ENCODE assay signal across 1 cellular context in the genomic region with DNA sequence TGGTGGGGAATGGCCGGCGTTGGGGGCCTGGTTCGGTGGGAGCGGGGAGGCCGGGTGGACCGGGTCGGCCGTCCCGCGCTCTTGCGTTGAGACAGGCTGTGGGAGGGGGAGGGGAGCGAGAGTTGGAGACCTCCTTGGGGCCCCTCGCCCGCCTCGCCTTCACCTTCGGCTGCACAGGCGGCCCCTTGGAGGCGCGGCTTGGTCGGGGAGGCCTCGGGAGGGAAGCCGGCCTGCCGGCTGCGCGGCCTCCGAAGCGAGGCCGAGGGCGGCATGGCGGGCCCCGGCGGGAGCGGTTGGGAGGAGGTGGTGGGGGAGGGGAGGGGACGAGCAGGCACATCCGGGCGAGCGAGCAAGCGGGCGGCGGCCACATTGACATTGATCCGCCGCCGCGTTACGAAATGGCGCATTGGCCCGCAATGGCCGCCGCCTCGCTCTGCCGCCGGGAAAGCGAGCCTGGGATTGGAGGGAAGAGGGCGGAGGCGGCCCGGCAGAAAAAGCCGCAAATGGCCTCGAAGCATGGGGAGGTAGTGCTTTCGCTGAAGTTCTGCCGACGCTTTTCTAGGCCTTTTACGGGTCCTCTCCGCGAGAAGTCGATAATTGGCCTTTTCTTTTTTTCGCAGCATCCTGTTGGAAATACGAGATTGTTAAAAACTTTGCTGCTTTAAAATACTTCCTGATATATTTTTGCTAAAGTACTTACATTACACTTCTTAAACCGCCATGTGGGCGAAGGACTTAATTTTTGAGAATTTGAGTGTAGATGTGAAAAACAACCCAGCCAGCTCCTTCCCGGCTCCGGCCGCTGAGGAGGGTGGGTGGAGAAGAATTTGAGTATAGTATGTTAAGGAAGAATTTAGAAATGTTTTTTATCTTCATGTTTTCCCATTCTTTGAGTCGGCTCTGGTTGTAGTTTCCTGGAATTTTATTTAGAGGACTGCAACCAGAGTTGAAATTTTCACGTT.
TF ChIP-seq lines count a peak whose summit lies in the region.

No MANE protein-coding gene starts in this region.

TF ChIP-seq in HepG2, 621 proteins besides CTCF, POLR2A, EP300 and RAD21 (continued from another document and continues in another):
- TF ChIP-seq, protein P1, sequence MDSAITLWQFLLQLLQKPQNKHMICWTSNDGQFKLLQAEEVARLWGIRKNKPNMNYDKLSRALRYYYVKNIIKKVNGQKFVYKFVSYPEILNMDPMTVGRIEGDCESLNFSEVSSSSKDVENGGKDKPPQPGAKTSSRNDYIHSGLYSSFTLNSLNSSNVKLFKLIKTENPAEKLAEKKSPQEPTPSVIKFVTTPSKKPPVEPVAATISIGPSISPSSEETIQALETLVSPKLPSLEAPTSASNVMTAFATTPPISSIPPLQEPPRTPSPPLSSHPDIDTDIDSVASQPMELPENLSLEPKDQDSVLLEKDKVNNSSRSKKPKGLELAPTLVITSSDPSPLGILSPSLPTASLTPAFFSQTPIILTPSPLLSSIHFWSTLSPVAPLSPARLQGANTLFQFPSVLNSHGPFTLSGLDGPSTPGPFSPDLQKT (CRISPR knock-in tag; IDR thresholded peaks at IDR 0.05; ENCODE audit: borderline replicate concordance), result no peak
- TF ChIP-seq ZFP90 (CRISPR knock-in tag; IDR thresholded peaks at IDR 0.05; ENCODE audit: borderline replicate concordance), result peak; percentile 83
- TF ChIP-seq, protein P2, sequence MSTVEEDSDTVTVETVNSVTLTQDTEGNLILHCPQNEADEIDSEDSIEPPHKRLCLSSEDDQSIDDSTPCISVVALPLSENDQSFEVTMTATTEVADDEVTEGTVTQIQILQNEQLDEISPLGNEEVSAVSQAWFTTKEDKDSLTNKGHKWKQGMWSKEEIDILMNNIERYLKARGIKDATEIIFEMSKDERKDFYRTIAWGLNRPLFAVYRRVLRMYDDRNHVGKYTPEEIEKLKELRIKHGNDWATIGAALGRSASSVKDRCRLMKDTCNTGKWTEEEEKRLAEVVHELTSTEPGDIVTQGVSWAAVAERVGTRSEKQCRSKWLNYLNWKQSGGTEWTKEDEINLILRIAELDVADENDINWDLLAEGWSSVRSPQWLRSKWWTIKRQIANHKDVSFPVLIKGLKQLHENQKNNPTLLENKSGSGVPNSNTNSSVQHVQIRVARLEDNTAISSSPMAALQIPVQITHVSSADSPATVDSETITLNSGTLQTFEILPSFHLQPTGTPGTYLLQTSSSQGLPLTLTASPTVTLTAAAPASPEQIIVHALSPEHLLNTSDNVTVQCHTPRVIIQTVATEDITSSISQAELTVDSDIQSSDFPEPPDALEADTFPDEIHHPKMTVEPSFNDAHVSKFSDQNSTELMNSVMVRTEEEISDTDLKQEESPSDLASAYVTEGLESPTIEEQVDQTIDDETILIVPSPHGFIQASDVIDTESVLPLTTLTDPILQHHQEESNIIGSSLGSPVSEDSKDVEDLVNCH (CRISPR knock-in tag; IDR thresholded peaks at IDR 0.05), result no peak
- peak; percentile 83; the same call in 1 of the 2 replicates for TF ChIP-seq PRMT3 (CRISPR knock-in tag; IDR thresholded peaks at IDR 0.05; ENCODE audit: borderline replicate concordance, low read depth)
- TF ChIP-seq, protein P3, sequence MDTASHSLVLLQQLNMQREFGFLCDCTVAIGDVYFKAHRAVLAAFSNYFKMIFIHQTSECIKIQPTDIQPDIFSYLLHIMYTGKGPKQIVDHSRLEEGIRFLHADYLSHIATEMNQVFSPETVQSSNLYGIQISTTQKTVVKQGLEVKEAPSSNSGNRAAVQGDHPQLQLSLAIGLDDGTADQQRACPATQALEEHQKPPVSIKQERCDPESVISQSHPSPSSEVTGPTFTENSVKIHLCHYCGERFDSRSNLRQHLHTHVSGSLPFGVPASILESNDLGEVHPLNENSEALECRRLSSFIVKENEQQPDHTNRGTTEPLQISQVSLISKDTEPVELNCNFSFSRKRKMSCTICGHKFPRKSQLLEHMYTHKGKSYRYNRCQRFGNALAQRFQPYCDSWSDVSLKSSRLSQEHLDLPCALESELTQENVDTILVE (CRISPR knock-in tag; IDR thresholded peaks at IDR 0.05), result peak; percentile 83
- no peak; the same call in 1 of the 2 replicates for TF ChIP-seq ZSCAN22 (CRISPR knock-in tag; IDR thresholded peaks at IDR 0.05)
- TF ChIP-seq HHEX (CRISPR knock-in tag; IDR thresholded peaks at IDR 0.05), result 0 out of 2 replicates have a peak, but pooled peaks have one; percentile 16
- TF ChIP-seq, protein P4, sequence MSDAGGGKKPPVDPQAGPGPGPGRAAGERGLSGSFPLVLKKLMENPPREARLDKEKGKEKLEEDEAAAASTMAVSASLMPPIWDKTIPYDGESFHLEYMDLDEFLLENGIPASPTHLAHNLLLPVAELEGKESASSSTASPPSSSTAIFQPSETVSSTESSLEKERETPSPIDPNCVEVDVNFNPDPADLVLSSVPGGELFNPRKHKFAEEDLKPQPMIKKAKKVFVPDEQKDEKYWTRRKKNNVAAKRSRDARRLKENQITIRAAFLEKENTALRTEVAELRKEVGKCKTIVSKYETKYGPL (CRISPR knock-in tag; IDR thresholded peaks at IDR 0.05), result no peak
- TF ChIP-seq YY1 (IDR thresholded peaks at IDR 0.05; ENCODE audit: insufficient read depth, insufficient replicate concordance, low read depth, low read length), result peak; percentile 98
- TF ChIP-seq FOXK2 (IDR thresholded peaks at IDR 0.05), result no peak
- TF ChIP-seq, protein P5, sequence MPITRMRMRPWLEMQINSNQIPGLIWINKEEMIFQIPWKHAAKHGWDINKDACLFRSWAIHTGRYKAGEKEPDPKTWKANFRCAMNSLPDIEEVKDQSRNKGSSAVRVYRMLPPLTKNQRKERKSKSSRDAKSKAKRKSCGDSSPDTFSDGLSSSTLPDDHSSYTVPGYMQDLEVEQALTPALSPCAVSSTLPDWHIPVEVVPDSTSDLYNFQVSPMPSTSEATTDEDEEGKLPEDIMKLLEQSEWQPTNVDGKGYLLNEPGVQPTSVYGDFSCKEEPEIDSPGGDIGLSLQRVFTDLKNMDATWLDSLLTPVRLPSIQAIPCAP (CRISPR knock-in tag; IDR thresholded peaks at IDR 0.05; ENCODE audit: low read depth), result no peak
- TF ChIP-seq CEBPG (CRISPR knock-in tag; IDR thresholded peaks at IDR 0.05), result peak; percentile 94
- TF ChIP-seq MIXL1 (CRISPR knock-in tag; IDR thresholded peaks at IDR 0.05), result peak; percentile 63; the same call in 1 of the 2 replicates
- TF ChIP-seq SALL1 (CRISPR knock-in tag; IDR thresholded peaks at IDR 0.05), result peak; percentile 90
- no peak for TF ChIP-seq HCFC1 (IDR thresholded peaks at IDR 0.05; ENCODE audit: low read depth, low read length)
- peak; percentile 72; the same call in 1 of the 2 replicates for TF ChIP-seq ZNF530 (CRISPR knock-in tag; IDR thresholded peaks at IDR 0.05; ENCODE audit: low read depth)
- no peak for TF ChIP-seq GTF2F1 (IDR thresholded peaks at IDR 0.05; ENCODE audit: low read length)
- peak; percentile 75 for TF ChIP-seq MEIS1 (CRISPR knock-in tag; IDR thresholded peaks at IDR 0.05; ENCODE audit: borderline replicate concordance)
- peak; percentile 71 for TF ChIP-seq THAP11 (CRISPR knock-in tag; IDR thresholded peaks at IDR 0.05)
- peak; percentile 62; the same call in 1 of the 2 replicates for TF ChIP-seq ZNF232 (CRISPR knock-in tag; IDR thresholded peaks at IDR 0.05; ENCODE audit: borderline replicate concordance)
- TF ChIP-seq, protein P6, sequence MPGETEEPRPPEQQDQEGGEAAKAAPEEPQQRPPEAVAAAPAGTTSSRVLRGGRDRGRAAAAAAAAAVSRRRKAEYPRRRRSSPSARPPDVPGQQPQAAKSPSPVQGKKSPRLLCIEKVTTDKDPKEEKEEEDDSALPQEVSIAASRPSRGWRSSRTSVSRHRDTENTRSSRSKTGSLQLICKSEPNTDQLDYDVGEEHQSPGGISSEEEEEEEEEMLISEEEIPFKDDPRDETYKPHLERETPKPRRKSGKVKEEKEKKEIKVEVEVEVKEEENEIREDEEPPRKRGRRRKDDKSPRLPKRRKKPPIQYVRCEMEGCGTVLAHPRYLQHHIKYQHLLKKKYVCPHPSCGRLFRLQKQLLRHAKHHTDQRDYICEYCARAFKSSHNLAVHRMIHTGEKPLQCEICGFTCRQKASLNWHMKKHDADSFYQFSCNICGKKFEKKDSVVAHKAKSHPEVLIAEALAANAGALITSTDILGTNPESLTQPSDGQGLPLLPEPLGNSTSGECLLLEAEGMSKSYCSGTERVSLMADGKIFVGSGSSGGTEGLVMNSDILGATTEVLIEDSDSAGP (CRISPR knock-in tag; IDR thresholded peaks at IDR 0.05; ENCODE audit: borderline replicate concordance), result peak; percentile 69; the same call in 1 of the 2 replicates
- no peak for TF ChIP-seq ZNF20 (CRISPR knock-in tag; IDR thresholded peaks at IDR 0.05)
- no peak for TF ChIP-seq TMF1 (CRISPR knock-in tag; IDR thresholded peaks at IDR 0.05; ENCODE audit: low read depth)
- peak; percentile 82 for TF ChIP-seq SRSF1 (optimal IDR thresholded peaks at IDR 0.05; ENCODE audit: low read depth, low read length)
- peak; percentile 85; the same call in 1 of the 3 replicates for TF ChIP-seq MXI1 (IDR thresholded peaks at IDR 0.05; ENCODE audit: borderline replicate concordance, low read depth, low read length)
- TF ChIP-seq, protein P7, sequence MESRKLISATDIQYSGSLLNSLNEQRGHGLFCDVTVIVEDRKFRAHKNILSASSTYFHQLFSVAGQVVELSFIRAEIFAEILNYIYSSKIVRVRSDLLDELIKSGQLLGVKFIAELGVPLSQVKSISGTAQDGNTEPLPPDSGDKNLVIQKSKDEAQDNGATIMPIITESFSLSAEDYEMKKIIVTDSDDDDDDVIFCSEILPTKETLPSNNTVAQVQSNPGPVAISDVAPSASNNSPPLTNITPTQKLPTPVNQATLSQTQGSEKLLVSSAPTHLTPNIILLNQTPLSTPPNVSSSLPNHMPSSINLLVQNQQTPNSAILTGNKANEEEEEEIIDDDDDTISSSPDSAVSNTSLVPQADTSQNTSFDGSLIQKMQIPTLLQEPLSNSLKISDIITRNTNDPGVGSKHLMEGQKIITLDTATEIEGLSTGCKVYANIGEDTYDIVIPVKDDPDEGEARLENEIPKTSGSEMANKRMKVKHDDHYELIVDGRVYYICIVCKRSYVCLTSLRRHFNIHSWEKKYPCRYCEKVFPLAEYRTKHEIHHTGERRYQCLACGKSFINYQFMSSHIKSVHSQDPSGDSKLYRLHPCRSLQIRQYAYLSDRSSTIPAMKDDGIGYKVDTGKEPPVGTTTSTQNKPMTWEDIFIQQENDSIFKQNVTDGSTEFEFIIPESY (CRISPR knock-in tag; IDR thresholded peaks at IDR 0.05), result peak; percentile 52; the same call in 1 of the 2 replicates
- peak; percentile 39; the same call in 1 of the 2 replicates for TF ChIP-seq ZBTB21 (CRISPR knock-in tag; IDR thresholded peaks at IDR 0.05)
- TF ChIP-seq, protein P8, sequence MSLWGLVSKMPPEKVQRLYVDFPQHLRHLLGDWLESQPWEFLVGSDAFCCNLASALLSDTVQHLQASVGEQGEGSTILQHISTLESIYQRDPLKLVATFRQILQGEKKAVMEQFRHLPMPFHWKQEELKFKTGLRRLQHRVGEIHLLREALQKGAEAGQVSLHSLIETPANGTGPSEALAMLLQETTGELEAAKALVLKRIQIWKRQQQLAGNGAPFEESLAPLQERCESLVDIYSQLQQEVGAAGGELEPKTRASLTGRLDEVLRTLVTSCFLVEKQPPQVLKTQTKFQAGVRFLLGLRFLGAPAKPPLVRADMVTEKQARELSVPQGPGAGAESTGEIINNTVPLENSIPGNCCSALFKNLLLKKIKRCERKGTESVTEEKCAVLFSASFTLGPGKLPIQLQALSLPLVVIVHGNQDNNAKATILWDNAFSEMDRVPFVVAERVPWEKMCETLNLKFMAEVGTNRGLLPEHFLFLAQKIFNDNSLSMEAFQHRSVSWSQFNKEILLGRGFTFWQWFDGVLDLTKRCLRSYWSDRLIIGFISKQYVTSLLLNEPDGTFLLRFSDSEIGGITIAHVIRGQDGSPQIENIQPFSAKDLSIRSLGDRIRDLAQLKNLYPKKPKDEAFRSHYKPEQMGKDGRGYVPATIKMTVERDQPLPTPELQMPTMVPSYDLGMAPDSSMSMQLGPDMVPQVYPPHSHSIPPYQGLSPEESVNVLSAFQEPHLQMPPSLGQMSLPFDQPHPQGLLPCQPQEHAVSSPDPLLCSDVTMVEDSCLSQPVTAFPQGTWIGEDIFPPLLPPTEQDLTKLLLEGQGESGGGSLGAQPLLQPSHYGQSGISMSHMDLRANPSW (CRISPR knock-in tag; IDR thresholded peaks at IDR 0.05; ENCODE audit: borderline replicate concordance), result no peak; the same call in 1 of the 2 replicates
- peak; percentile 62 for TF ChIP-seq FOSL2 (CRISPR knock-in tag; IDR thresholded peaks at IDR 0.05)
- TF ChIP-seq MTF2 (CRISPR knock-in tag; IDR thresholded peaks at IDR 0.05; ENCODE audit: borderline replicate concordance), result peak; percentile 37; the same call in 1 of the 2 replicates
- TF ChIP-seq, protein P9, sequence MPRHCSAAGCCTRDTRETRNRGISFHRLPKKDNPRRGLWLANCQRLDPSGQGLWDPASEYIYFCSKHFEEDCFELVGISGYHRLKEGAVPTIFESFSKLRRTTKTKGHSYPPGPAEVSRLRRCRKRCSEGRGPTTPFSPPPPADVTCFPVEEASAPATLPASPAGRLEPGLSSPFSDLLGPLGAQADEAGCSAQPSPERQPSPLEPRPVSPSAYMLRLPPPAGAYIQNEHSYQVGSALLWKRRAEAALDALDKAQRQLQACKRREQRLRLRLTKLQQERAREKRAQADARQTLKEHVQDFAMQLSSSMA (CRISPR knock-in tag; IDR thresholded peaks at IDR 0.05), result 0 out of 2 replicates have a peak, but pooled peaks have one; percentile 72
- peak; percentile 70; the same call in 1 of the 2 replicates for TF ChIP-seq ZNF225 (CRISPR knock-in tag; IDR thresholded peaks at IDR 0.05)
- TF ChIP-seq, protein P10, sequence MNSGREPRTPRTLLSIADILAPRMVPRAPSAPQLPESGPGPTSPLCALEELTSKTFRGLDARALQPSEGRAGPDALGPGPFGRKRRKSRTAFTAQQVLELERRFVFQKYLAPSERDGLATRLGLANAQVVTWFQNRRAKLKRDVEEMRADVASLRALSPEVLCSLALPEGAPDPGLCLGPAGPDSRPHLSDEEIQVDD (CRISPR knock-in tag; IDR thresholded peaks at IDR 0.05; ENCODE audit: borderline replicate concordance), result 0 out of 2 replicates have a peak, but pooled peaks have one; percentile 73
- TF ChIP-seq TCF7 (IDR thresholded peaks at IDR 0.05; ENCODE audit: low read depth), result peak; percentile 77
- TF ChIP-seq MEIS2 (CRISPR knock-in tag; IDR thresholded peaks at IDR 0.05), result peak; percentile 96
- TF ChIP-seq AHR (CRISPR knock-in tag; IDR thresholded peaks at IDR 0.05), result peak; percentile 96
- TF ChIP-seq ZNF556 (CRISPR knock-in tag; IDR thresholded peaks at IDR 0.05; ENCODE audit: borderline replicate concordance), result no peak; the same call in 1 of the 2 replicates
- TF ChIP-seq ZBTB8A (CRISPR knock-in tag; IDR thresholded peaks at IDR 0.05; ENCODE audit: borderline replicate concordance, low read depth), result no peak
- peak; percentile 82 for TF ChIP-seq ZNF839 (CRISPR knock-in tag; IDR thresholded peaks at IDR 0.05; ENCODE audit: borderline replicate concordance)
- TF ChIP-seq TCF12 (IDR thresholded peaks at IDR 0.05), result no peak
- no peak for TF ChIP-seq TCF12 (CRISPR knock-in tag; IDR thresholded peaks at IDR 0.05)
- TF ChIP-seq PHB2 (IDR thresholded peaks at IDR 0.05; ENCODE audit: partially characterized antibody), result no peak
